Comparison of ENCODE assay signal across 30 cellular contexts in genomic region chr1:95770596-95770995, GRCh38.
"Had no signal": no experiment of that assay in that cellular context is flagged by ENCODE, and none has a peak within 500 bp of the region (broad histone marks: within the 10 kb centered on the region; RNA-seq: fewer than 3 reads in every experiment).

No MANE protein-coding gene starts in this region.

- H3K9me3 Mint-ChIP-seq: mesothelial cell of epicardium, nephron, neural progenitor cell had no signal

- H3K27ac ChIP-seq: esophagus muscularis mucosa, foreskin keratinocyte, gastroesophageal sphincter, heart right ventricle, lower lobe of right lung, neural progenitor cell, parathyroid adenoma, suprapubic skin, transverse colon, upper lobe of right lung, uterus had no signal

- H3K36me3 Mint-ChIP-seq: mesothelial cell of epicardium; naive thymus-derived CD4-positive, alpha-beta T cell; neural progenitor cell had no signal

- DNase-seq: cortex of kidney; effector memory CD8-positive, alpha-beta T cell; foreskin keratinocyte; heart right ventricle; hypothalamus; immature natural killer cell; islet precursor cell; kidney glomerular epithelial cell; left ventricle myocardium superior; lower lobe of right lung; naive thymus-derived CD4-positive, alpha-beta T cell; stimulated activated CD4-positive, alpha-beta T cell treated with anti-CD3 and anti-CD28 coated beads, Interleukin-12 subunit alpha, Interleukin-12 subunit beta, amount 100 ng/mL, for 4 hours; stimulated activated CD4-positive, alpha-beta T cell treated with anti-CD3 and anti-CD28 coated beads, Interleukin-1b, Interleukin-23, amount 100 ng/mL, for 48 hours; stimulated activated CD4-positive, alpha-beta T cell treated with anti-CD3 and anti-CD28 coated beads, Interleukin-4, amount 100 ng/mL, for 1 hour; stimulated activated CD8-positive, alpha-beta memory T cell treated with anti-CD3 and anti-CD28 coated beads, Interleukin-4, amount 100 ng/mL, for 48 hours; stimulated activated naive CD4-positive, alpha-beta T cell; stimulated activated naive CD8-positive, alpha-beta T cell treated with anti-CD3 and anti-CD28 coated beads, Interleukin-15, amount 100 ng/mL, for 72 hours; transverse colon; upper lobe of right lung; uterus had no signal

- H3K4me3 ChIP-seq: esophagus muscularis mucosa, gastroesophageal sphincter, heart right ventricle, lower lobe of right lung, neural progenitor cell, smooth muscle cell, suprapubic skin, transverse colon, upper lobe of right lung, uterus had no signal

- ATAC-seq: effector memory CD8-positive, alpha-beta T cell; foreskin keratinocyte; gastroesophageal sphincter; left ventricle myocardium superior; lower lobe of right lung; naive thymus-derived CD4-positive, alpha-beta T cell; sciatic nerve; stimulated activated naive CD8-positive, alpha-beta T cell treated with anti-CD3 and anti-CD28 coated beads, Interleukin-15, amount 100 ng/mL, for 72 hours; upper lobe of right lung had no signal

- H3K4me3 Mint-ChIP-seq: effector memory CD8-positive, alpha-beta T cell; immature natural killer cell; mesothelial cell of epicardium; naive thymus-derived CD4-positive, alpha-beta T cell; nephron; neural progenitor cell; stimulated activated naive CD8-positive, alpha-beta T cell treated with anti-CD3 and anti-CD28 coated beads, Interleukin-15, amount 100 ng/mL, for 72 hours had no signal

- H3K4me2 ChIP-seq: neural progenitor cell, smooth muscle cell had no signal

- H3K9me3 ChIP-seq: esophagus muscularis mucosa, gastroesophageal sphincter, lower lobe of right lung, suprapubic skin, transverse colon, upper lobe of right lung, uterus had no signal

- H3K4me1 ChIP-seq: esophagus muscularis mucosa, foreskin keratinocyte, gastroesophageal sphincter, heart right ventricle, lower lobe of right lung, neural progenitor cell, parathyroid adenoma, suprapubic skin, transverse colon, upper lobe of right lung, uterus had no signal

- H3K27ac Mint-ChIP-seq: effector memory CD8-positive, alpha-beta T cell; immature natural killer cell; mesothelial cell of epicardium; naive thymus-derived CD4-positive, alpha-beta T cell; nephron; neural progenitor cell; progenitor cell of endocrine pancreas; stimulated activated naive CD8-positive, alpha-beta T cell treated with anti-CD3 and anti-CD28 coated beads, Interleukin-15, amount 100 ng/mL, for 72 hours had no signal

- H3K4me1 Mint-ChIP-seq: immature natural killer cell; mesothelial cell of epicardium; naive thymus-derived CD4-positive, alpha-beta T cell; nephron; neural progenitor cell; stimulated activated naive CD8-positive, alpha-beta T cell treated with anti-CD3 and anti-CD28 coated beads, Interleukin-15, amount 100 ng/mL, for 72 hours had no signal

- H3K36me3 ChIP-seq: esophagus muscularis mucosa, gastroesophageal sphincter, heart right ventricle, lower lobe of right lung, neural progenitor cell, suprapubic skin, transverse colon, upper lobe of right lung, uterus had no signal

- H3K79me2 ChIP-seq: parathyroid adenoma had no signal

- H3K9ac ChIP-seq: neural progenitor cell, parathyroid adenoma had no signal

- H3K27me3 Mint-ChIP-seq: effector memory CD8-positive, alpha-beta T cell; naive thymus-derived CD4-positive, alpha-beta T cell; progenitor cell of endocrine pancreas; stimulated activated naive CD8-positive, alpha-beta T cell treated with anti-CD3 and anti-CD28 coated beads, Interleukin-15, amount 100 ng/mL, for 72 hours had no signal

- H3K27me3 ChIP-seq: esophagus muscularis mucosa, gastroesophageal sphincter, heart right ventricle, neural progenitor cell, suprapubic skin, transverse colon, upper lobe of right lung, uterus had no signal
